In genomic region chr19:4457654-4458406, GRCh38 we compare ENCODE assay signal across 1 cellular context.
A peak's percentile ranks its signal among the peaks of the same experiment; 100 is the strongest.
TF ChIP-seq lines count a peak whose summit lies in the region.

Gene UBXN6 (minus strand): TSS chr19:4457794. CDS start chr19:4457697, 97 bp downstream.

TF ChIP-seq in HEK293, 187 proteins besides CTCF, POLR2A, EP300 and RAD21 (continued from another document):
- TF ChIP-seq ZBTB10 (tag by site-specific recombination; IDR thresholded peaks at IDR 0.05), result peak; percentile 42; the same call in 1 of the 2 replicates
